ENCODE assay signal across 1 cellular context in the genomic region with DNA sequence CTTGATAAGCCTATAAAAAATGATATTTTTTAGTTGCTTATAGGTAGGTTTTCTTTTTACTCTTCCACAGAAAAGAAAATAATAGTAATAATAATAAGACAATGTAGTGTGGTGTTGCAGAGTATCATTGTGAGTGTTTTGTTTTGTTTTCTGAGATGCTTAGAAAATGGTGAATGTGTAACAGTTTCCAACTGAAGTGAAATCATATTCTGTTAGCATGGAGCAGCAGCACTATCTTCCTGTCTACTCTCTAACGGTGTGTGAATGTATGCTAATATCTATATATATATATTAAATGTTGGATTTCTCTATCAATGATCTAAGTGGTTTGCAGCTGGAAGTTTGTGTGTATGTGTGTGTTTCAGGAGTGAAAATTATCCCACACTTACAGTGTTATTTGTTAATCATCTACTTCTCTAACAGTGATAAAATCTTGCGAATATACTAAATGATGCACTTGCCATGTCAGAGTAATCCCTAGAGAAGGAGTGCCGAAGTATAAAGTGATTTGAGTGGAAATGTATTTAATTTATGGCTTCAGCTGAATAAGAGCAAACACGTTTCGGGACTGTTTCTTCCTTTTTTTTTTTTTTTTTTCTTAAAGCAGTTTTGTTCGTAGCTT.
TF ChIP-seq lines count a peak whose summit lies in the region.

No MANE protein-coding gene starts in this region.

TF ChIP-seq in HepG2, 621 proteins besides CTCF, POLR2A, EP300 and RAD21 (continued from another document):
- TF ChIP-seq ZNF142 (CRISPR knock-in tag; IDR thresholded peaks at IDR 0.05) (no peak), NR2F2 (IDR thresholded peaks at IDR 0.05; ENCODE audit: borderline replicate concordance, low read depth) (no peak), KLF11 (CRISPR knock-in tag; IDR thresholded peaks at IDR 0.05) (no peak), TBX3 (IDR thresholded peaks at IDR 0.05; ENCODE audit: borderline replicate concordance) (no peak), NFE2 (CRISPR knock-in tag; IDR thresholded peaks at IDR 0.05) (no peak), NFYC (CRISPR knock-in tag; IDR thresholded peaks at IDR 0.05) (no peak), MAFK (conservative IDR thresholded peaks at IDR 0.05 in 1 of 2, IDR thresholded peaks at IDR 0.05 in 1 of 2; ENCODE audit: low read length in 2 of 2) (no peak), NR1H2 (CRISPR knock-in tag; IDR thresholded peaks at IDR 0.05; ENCODE audit: borderline replicate concordance, low read depth) (no peak), PHB2 (IDR thresholded peaks at IDR 0.05; ENCODE audit: partially characterized antibody) (no peak), FOXA1 (IDR thresholded peaks at IDR 0.05) (no peak), FOXA1 (CRISPR knock-in tag; IDR thresholded peaks at IDR 0.05) (no peak)
- TF ChIP-seq, protein P1, sequence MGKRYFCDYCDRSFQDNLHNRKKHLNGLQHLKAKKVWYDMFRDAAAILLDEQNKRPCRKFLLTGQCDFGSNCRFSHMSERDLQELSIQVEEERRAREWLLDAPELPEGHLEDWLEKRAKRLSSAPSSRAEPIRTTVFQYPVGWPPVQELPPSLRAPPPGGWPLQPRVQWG (CRISPR knock-in tag; IDR thresholded peaks at IDR 0.05; ENCODE audit: borderline replicate concordance, low read depth) = no peak
- TF ChIP-seq, protein P2, sequence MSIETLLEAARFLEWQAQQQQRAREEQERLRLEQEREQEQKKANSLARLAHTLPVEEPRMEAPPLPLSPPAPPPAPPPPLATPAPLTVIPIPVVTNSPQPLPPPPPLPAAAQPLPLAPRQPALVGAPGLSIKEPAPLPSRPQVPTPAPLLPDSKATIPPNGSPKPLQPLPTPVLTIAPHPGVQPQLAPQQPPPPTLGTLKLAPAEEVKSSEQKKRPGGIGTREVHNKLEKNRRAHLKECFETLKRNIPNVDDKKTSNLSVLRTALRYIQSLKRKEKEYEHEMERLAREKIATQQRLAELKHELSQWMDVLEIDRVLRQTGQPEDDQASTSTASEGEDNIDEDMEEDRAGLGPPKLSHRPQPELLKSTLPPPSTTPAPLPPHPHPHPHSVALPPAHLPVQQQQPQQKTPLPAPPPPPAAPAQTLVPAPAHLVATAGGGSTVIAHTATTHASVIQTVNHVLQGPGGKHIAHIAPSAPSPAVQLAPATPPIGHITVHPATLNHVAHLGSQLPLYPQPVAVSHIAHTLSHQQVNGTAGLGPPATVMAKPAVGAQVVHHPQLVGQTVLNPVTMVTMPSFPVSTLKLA (IDR thresholded peaks at IDR 0.05) = no peak
